In genomic region chr4:131258361-131258760, GRCh38 we compare ENCODE assay signal across 13 cellular contexts.
DNase-seq lines count a peak whose midpoint lies in the region; ATAC-seq and TF ChIP-seq lines count a peak whose summit lies in the region.
"Had no signal": no experiment of that assay in that cellular context is flagged by ENCODE, and none has a peak within 500 bp of the region (broad histone marks: within the 10 kb centered on the region; RNA-seq: fewer than 3 reads in every experiment).

No MANE protein-coding gene starts in this region.

- H3K9me2 ChIP-seq in GM23338 (ENCODE audit: insufficient read depth), result no peaks in the 10 kb centered on the region

- H3K79me2 ChIP-seq in GM23338 (replicated peaks; ENCODE audit: insufficient read depth), result no peaks in the 10 kb centered on the region

- H3K36me3 Mint-ChIP-seq in GM23338 (ENCODE audit: low read depth), result peaks cover 3% of the 10 kb centered on the region; the same call in 1 of the 3 replicates
- H3K36me3 Mint-ChIP-seq: CD4-positive, CD25-positive, alpha-beta regulatory T cell had no signal

- no peaks in the 10 kb centered on the region for H3F3A ChIP-seq in GM23338 (replicated peaks; ENCODE audit: low read depth)

- H4K20me1 ChIP-seq in GM23338 (replicated peaks; ENCODE audit: insufficient read depth), result no peaks in the 10 kb centered on the region

- peak; percentile 28 for DNase-seq in GM23338 (ENCODE audit: low spot score)
- DNase-seq in SK-MEL-5 (ENCODE audit: low read depth, low spot score), result peak; percentile 11
- peak; percentile 6 to 18 for DNase-seq in foreskin keratinocyte
- peak; percentile 89 for DNase-seq in pons (ENCODE audit: low spot score)
- no peak for DNase-seq in T1000 (lab: John Stamatoyannopoulos, UW)
- DNase-seq in activated gamma-delta T cell (lab: John Stamatoyannopoulos, UW), result no peak
- no peak for DNase-seq in NCI-H524 treated with DMSO at 0.1 percent for 48 hours (lab: John Stamatoyannopoulos, UW)
- DNase-seq: CD4-positive, CD25-positive, alpha-beta regulatory T cell; DMS79; NCI-H1092; NCI-H1694; NCI-H446 had no signal

- in situ Hi-C loops in SK-MEL-5 (cut with HindIII; ENCODE audit: low pct_unique_long_range_greater_than_20kb, low sequenced_read_pairs), result no loop called here

- no peak for TF ChIP-seq CTCF in GM23338 (conservative IDR thresholded peaks at IDR 0.05; ENCODE audit: low read depth in 2 of 2)
- no peak for TF ChIP-seq CTCF in foreskin keratinocyte (conservative IDR thresholded peaks at IDR 0.05)

- H3K4me2 ChIP-seq in GM23338, result no peak overlapping the region

- peak overlapping the region; percentile 62; the same call in 1 of the 2 replicates for H3K27ac Mint-ChIP-seq in GM23338
- H3K27ac Mint-ChIP-seq: CD4-positive, CD25-positive, alpha-beta regulatory T cell had no signal

- H3K4me3 Mint-ChIP-seq in GM23338, result no peak overlapping the region
- H3K4me3 Mint-ChIP-seq: CD4-positive, CD25-positive, alpha-beta regulatory T cell had no signal

- H3K4me1 Mint-ChIP-seq in GM23338, result peaks cover 4% of the 10 kb centered on the region; the same call in 2 of the 3 replicates
- H3K4me1 Mint-ChIP-seq: CD4-positive, CD25-positive, alpha-beta regulatory T cell had no signal

- no peaks in the 10 kb centered on the region for H3K36me3 ChIP-seq in GM23338 (ENCODE audit: insufficient read depth)

- H3K4me3 ChIP-seq in GM23338, result no peak overlapping the region
- H3K4me3 ChIP-seq: K562 had no signal

- no peaks in the 10 kb centered on the region for H3K27me3 ChIP-seq in GM23338 (ENCODE audit: insufficient read depth)
- no peaks in the 10 kb centered on the region for H3K27me3 ChIP-seq in foreskin keratinocyte

- ATAC-seq in GM23338 (peak; percentile 50), foreskin keratinocyte (peak; percentile 34)
- ATAC-seq: K562 had no signal

- H3K9me3 Mint-ChIP-seq in GM23338, result peaks cover 3% of the 10 kb centered on the region; the same call in 2 of the 3 replicates

- no peaks in the 10 kb centered on the region for H3K4me1 ChIP-seq in GM23338 (ENCODE audit: insufficient read depth)
- H3K4me1 ChIP-seq in foreskin keratinocyte, result no peaks in the 10 kb centered on the region

- no peaks in the 10 kb centered on the region for H3K27me3 Mint-ChIP-seq in GM23338 (ENCODE audit: insufficient read depth, low read depth, poor library complexity)
- H3K27me3 Mint-ChIP-seq: CD4-positive, CD25-positive, alpha-beta regulatory T cell had no signal

- H2AFZ ChIP-seq in GM23338, result peak overlapping the region; percentile 24; the same call in 1 of the 2 replicates

- H3K27ac ChIP-seq in GM23338 (ENCODE audit: low read depth), result no peak overlapping the region
- no peak overlapping the region for H3K27ac ChIP-seq in foreskin keratinocyte

TF ChIP-seq in GM23338, 12 proteins besides CTCF, POLR2A, EP300 and RAD21 (continues in another document):
- TF ChIP-seq EZH2 (IDR thresholded peaks at IDR 0.05; ENCODE audit: low read depth, unreplicated experiment) (no peak), ZNF114 (CRISPR knock-in tag; IDR thresholded peaks at IDR 0.05) (no peak), ZNF331 (CRISPR knock-in tag; IDR thresholded peaks at IDR 0.05; ENCODE audit: low read depth) (no peak), NANOG (IDR thresholded peaks at IDR 0.05; ENCODE audit: borderline replicate concordance) (no peak), JUNB (IDR thresholded peaks at IDR 0.05; ENCODE audit: unreplicated experiment) (no peak), STAT1 (IDR thresholded peaks at IDR 0.05; ENCODE audit: unreplicated experiment) (no peak)
- TF ChIP-seq, protein P1, sequence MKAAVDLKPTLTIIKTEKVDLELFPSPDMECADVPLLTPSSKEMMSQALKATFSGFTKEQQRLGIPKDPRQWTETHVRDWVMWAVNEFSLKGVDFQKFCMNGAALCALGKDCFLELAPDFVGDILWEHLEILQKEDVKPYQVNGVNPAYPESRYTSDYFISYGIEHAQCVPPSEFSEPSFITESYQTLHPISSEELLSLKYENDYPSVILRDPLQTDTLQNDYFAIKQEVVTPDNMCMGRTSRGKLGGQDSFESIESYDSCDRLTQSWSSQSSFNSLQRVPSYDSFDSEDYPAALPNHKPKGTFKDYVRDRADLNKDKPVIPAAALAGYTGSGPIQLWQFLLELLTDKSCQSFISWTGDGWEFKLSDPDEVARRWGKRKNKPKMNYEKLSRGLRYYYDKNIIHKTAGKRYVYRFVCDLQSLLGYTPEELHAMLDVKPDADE (IDR thresholded peaks at IDR 0.05), result no peak
- TF ChIP-seq, protein P2, sequence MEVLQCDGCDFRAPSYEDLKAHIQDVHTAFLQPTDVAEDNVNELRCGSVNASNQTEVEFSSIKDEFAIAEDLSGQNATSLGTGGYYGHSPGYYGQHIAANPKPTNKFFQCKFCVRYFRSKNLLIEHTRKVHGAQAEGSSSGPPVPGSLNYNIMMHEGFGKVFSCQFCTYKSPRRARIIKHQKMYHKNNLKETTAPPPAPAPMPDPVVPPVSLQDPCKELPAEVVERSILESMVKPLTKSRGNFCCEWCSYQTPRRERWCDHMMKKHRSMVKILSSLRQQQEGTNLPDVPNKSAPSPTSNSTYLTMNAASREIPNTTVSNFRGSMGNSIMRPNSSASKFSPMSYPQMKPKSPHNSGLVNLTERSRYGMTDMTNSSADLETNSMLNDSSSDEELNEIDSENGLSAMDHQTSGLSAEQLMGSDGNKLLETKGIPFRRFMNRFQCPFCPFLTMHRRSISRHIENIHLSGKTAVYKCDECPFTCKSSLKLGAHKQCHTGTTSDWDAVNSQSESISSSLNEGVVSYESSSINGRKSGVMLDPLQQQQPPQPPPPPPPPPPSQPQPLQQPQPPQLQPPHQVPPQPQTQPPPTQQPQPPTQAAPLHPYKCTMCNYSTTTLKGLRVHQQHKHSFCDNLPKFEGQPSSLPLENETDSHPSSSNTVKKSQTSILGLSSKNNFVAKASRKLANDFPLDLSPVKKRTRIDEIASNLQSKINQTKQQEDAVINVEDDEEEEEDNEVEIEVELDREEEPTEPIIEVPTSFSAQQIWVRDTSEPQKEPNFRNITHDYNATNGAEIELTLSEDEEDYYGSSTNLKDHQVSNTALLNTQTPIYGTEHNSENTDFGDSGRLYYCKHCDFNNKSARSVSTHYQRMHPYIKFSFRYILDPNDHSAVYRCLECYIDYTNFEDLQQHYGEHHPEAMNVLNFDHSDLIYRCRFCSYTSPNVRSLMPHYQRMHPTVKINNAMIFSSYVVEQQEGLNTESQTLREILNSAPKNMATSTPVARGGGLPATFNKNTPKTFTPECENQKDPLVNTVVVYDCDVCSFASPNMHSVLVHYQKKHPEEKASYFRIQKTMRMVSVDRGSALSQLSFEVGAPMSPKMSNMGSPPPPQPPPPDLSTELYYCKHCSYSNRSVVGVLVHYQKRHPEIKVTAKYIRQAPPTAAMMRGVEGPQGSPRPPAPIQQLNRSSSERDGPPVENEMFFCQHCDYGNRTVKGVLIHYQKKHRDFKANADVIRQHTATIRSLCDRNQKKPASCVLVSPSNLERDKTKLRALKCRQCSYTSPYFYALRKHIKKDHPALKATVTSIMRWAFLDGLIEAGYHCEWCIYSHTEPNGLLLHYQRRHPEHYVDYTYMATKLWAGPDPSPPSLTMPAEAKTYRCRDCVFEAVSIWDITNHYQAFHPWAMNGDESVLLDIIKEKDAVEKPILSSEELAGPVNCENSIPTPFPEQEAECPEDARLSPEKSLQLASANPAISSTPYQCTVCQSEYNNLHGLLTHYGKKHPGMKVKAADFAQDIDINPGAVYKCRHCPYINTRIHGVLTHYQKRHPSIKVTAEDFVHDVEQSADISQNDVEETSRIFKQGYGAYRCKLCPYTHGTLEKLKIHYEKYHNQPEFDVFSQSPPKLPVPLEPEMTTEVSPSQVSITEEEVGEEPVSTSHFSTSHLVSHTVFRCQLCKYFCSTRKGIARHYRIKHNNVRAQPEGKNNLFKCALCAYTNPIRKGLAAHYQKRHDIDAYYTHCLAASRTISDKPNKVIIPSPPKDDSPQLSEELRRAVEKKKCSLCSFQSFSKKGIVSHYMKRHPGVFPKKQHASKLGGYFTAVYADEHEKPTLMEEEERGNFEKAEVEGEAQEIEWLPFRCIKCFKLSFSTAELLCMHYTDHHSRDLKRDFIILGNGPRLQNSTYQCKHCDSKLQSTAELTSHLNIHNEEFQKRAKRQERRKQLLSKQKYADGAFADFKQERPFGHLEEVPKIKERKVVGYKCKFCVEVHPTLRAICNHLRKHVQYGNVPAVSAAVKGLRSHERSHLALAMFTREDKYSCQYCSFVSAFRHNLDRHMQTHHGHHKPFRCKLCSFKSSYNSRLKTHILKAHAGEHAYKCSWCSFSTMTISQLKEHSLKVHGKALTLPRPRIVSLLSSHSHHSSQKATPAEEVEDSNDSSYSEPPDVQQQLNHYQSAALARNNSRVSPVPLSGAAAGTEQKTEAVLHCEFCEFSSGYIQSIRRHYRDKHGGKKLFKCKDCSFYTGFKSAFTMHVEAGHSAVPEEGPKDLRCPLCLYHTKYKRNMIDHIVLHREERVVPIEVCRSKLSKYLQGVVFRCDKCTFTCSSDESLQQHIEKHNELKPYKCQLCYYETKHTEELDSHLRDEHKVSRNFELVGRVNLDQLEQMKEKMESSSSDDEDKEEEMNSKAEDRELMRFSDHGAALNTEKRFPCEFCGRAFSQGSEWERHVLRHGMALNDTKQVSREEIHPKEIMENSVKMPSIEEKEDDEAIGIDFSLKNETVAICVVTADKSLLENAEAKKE (CRISPR knock-in tag; IDR thresholded peaks at IDR 0.05), result no peak
- TF ChIP-seq, protein P3, sequence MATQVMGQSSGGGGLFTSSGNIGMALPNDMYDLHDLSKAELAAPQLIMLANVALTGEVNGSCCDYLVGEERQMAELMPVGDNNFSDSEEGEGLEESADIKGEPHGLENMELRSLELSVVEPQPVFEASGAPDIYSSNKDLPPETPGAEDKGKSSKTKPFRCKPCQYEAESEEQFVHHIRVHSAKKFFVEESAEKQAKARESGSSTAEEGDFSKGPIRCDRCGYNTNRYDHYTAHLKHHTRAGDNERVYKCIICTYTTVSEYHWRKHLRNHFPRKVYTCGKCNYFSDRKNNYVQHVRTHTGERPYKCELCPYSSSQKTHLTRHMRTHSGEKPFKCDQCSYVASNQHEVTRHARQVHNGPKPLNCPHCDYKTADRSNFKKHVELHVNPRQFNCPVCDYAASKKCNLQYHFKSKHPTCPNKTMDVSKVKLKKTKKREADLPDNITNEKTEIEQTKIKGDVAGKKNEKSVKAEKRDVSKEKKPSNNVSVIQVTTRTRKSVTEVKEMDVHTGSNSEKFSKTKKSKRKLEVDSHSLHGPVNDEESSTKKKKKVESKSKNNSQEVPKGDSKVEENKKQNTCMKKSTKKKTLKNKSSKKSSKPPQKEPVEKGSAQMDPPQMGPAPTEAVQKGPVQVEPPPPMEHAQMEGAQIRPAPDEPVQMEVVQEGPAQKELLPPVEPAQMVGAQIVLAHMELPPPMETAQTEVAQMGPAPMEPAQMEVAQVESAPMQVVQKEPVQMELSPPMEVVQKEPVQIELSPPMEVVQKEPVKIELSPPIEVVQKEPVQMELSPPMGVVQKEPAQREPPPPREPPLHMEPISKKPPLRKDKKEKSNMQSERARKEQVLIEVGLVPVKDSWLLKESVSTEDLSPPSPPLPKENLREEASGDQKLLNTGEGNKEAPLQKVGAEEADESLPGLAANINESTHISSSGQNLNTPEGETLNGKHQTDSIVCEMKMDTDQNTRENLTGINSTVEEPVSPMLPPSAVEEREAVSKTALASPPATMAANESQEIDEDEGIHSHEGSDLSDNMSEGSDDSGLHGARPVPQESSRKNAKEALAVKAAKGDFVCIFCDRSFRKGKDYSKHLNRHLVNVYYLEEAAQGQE (IDR thresholded peaks at IDR 0.05; ENCODE audit: unreplicated experiment), result no peak

Comparison
In these comparisons a context has a peak if more than half of its experiments do, and no peak if none do; other contexts are left out.
1. DNase-seq: peak in GM23338 (single experiment), SK-MEL-5 (single experiment), foreskin keratinocyte (2 of 2) and pons (single experiment); none in T1000 (single experiment), activated gamma-delta T cell (single experiment) and NCI-H524 treated with DMSO at 0.1 percent for 48 hours (single experiment).